18 cellular contexts compared by ENCODE assay signal in the genomic region with DNA sequence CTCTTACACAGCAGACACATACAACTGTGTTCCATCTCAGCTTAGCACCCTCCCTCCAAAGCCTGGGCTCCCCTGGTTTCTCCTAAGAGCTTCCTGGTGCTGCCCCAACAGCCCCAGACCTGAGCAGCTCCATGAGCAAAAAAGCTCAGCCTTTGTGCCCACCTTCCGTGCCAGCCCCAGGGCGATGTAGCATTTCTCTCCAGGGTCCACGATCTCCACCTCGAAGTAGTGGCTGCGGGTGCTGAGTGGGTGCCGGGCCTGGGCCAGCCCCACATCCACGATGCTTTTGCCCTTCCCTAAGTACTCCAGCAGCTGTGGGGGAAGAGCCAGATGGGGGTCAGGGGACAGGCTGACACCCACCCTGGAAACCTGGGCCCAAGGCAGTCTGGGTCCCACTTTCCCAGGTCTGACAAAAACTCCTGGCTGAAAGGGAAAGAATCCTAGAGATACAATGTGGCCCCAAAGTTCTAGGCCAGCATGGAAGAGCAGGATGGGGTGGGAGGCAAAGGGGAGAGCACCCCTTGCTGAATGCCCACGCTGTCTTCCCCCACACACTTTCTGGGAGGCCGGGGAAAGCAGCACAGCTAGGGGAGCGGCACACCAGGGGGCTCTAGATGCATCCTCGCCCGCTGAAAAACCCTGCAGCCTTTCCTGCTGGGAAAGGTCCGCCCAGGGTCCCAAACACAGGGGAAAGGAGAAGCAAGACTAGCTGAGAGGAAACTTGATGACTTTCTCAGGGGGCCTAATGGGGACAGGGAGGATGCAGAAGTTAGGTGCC. TPM values are rescaled to one million over a fixed set of nuclear protein-coding genes. Genes with fewer than 3 reads are reported as not detected.
DNase-seq lines count a peak whose midpoint lies in the region; ATAC-seq and TF ChIP-seq lines count a peak whose summit lies in the region.
"Had no signal": no experiment of that assay in that cellular context is flagged by ENCODE, and none has a peak within 500 bp of the region (broad histone marks: within the 10 kb centered on the region; RNA-seq: fewer than 3 reads in every experiment).

No MANE protein-coding gene starts in this region.

- H3K4me1 ChIP-seq in heart right ventricle, result peaks cover 61 to 100% (median 87%) of the 10 kb centered on the region in 9 donors
- peaks cover 46% of the 10 kb centered on the region for H3K4me1 ChIP-seq in ovary (ENCODE audit: insufficient read depth)

- intact Hi-C loops in heart right ventricle (cut with DNase I), result loop anchor here (2.0 to 10.0 kb wide), 5 partner anchors 31 to 129 kb away; partner anchors contain the start of gene SOAT2 (in 2 of the 10)
- intact Hi-C loops in Right ventricle myocardium superior (cut with DNase I), result loop anchor here (2.0 to 5.0 kb wide), 2 partner anchors 31 to 129 kb away; no protein-coding TSS in a partner anchor
- intact Hi-C loops in ovary (cut with DNase I), result loop anchor here (1.0 to 5.0 kb wide), 4 partner anchors 31 to 129 kb away; no protein-coding TSS in a partner anchor

- no peak for ATAC-seq in heart right ventricle
- ATAC-seq in Right ventricle myocardium superior (ENCODE audit: poor library complexity), result no peak
- ATAC-seq in GM18519 (IDR thresholded peaks at IDR 0.05; ENCODE audit: low FRiP score, unreplicated experiment), result no peak
- no peak for ATAC-seq in HG02852 (IDR thresholded peaks at IDR 0.05; ENCODE audit: unreplicated experiment)

- H3K27ac ChIP-seq in heart right ventricle, result peak overlapping the region in 9 of 10 donors; percentile 37 to 89 (median 71)
- peak overlapping the region; percentile 62 to 71 for H3K27ac ChIP-seq in ovary
- H3K27ac ChIP-seq: cardiac muscle cell, KMS-11, SK-N-MC had no signal

- H3K9me3 ChIP-seq in heart right ventricle (no peaks in the 10 kb centered on the region), ovary (no peaks in the 10 kb centered on the region)

- H3K27me3 ChIP-seq in heart right ventricle (no peaks in the 10 kb centered on the region), ovary (no peaks in the 10 kb centered on the region)
- H3K27me3 ChIP-seq: cardiac muscle cell had no signal

- H3K4me3 ChIP-seq in heart right ventricle (no peak overlapping the region), ovary (no peak overlapping the region)
- H3K4me3 ChIP-seq: cardiac muscle cell, SK-N-MC had no signal

- TF ChIP-seq POLR2A in ovary (IDR thresholded peaks at IDR 0.05), result no peak

- DNase-seq in heart right ventricle (no peak), Right ventricle myocardium superior (no peak), epidermal melanocyte (ENCODE audit: insufficient read length, low spot score) (peak; percentile 13), ovary (peak; percentile 9 to 44 (median 28)), AG08396 (ENCODE audit: low spot score) (no peak), NCI-H2171 treated with DMSO at 0.1 percent for 48 hours (lab: John Stamatoyannopoulos, UW) (no peak)
- DNase-seq: activated CD4-positive, alpha-beta memory T cell treated with anti-CD3 and anti-CD28 coated beads, Interleukin-2, amount 10 ng/mL, durations not matched to agents 7 days and 5 days; activated gamma-delta T cell treated with Interleukin-2 at 50 U/mL for 16 hours; kidney glomerular epithelial cell; NCI-H2227 treated with DMSO at 0.1 percent for 48 hours; stimulated activated CD4-positive, alpha-beta T cell treated with anti-CD3 and anti-CD28 coated beads, Interleukin-4, amount 100 ng/mL, for 24 hours had no signal

- no peak for TF ChIP-seq EP300 in ovary (IDR thresholded peaks at IDR 0.05)

- peaks cover 0 to 84% (median 19%) of the 10 kb centered on the region in 9 donors for H3K36me3 ChIP-seq in heart right ventricle
- H3K36me3 ChIP-seq in ovary, result no peaks in the 10 kb centered on the region
- H3K36me3 ChIP-seq: cardiac muscle cell had no signal

- WGBS in heart right ventricle, 2 donors, result 82 to 84% methylated on average over 13 of the region's 13 CpGs
- 79 to 83% (median 79%) methylated on average over 13 of the region's 13 CpGs for WGBS in ovary, 3 donors

- no peak for TF ChIP-seq CTCF in heart right ventricle (IDR thresholded peaks at IDR 0.05)
- no peak for TF ChIP-seq CTCF in ovary (IDR thresholded peaks at IDR 0.05)

RNA-seq across cellular contexts. Expression of gene SPRYD3, which starts 11.0 kb away (rescaled TPM):
- 10 to 100 TPM; 40.9 to 63.0 (median 47.4) TPM for total RNA-seq in heart right ventricle
- polyA plus RNA-seq in heart right ventricle, result 10 to 100 TPM; 20.5 to 63.9 TPM
- total RNA-seq in Right ventricle myocardium superior, result 37.8 TPM
- 10 to 100 TPM; 28.5 to 88.1 (median 79.9) TPM for total RNA-seq in ovary
- 10 to 100 TPM; 36.9 to 39.9 TPM for polyA plus RNA-seq in ovary

RNA-seq across cellular contexts. Expression of gene TNS2, which starts 18.3 kb away (rescaled TPM):
- total RNA-seq in heart right ventricle (100 to 1,000 TPM in 3 of 10 donors, 10 to 100 TPM in 7; 60.6 to 139 (median 77.1) TPM), Right ventricle myocardium superior (107 TPM), ovary (100 to 1,000 TPM in 6 of 7 donors, 10 to 100 TPM in 1; 88.7 to 255 (median 190) TPM)
- polyA plus RNA-seq in heart right ventricle (100 to 1,000 TPM in 1 of 2 donors, 10 to 100 TPM in 1; 68.1 to 364 TPM), ovary (100 to 1,000 TPM in 1 of 2 donors, 10 to 100 TPM in 1; 66.8 to 161 TPM)

RNA-seq across cellular contexts. Expression of gene IGFBP6, which starts 29.3 kb away (rescaled TPM):
- 10 to 100 TPM; 27.0 to 75.6 (median 37.7) TPM for total RNA-seq in heart right ventricle
- polyA plus RNA-seq in heart right ventricle, result 100 to 1,000 TPM in 1 of 2 donors, 10 to 100 TPM in 1; 61.5 to 182 TPM
- 50.2 TPM for total RNA-seq in Right ventricle myocardium superior
- 100 to 1,000 TPM in 6 of 7 donors, 10 to 100 TPM in 1; 81.3 to 685 (median 224) TPM for total RNA-seq in ovary
- 100 to 1,000 TPM in 1 of 2 donors, 10 to 100 TPM in 1; 78.9 to 112 TPM for polyA plus RNA-seq in ovary

RNA-seq across cellular contexts. Expression of gene SOAT2, which starts 35.1 kb away (rescaled TPM):
- total RNA-seq in heart right ventricle, result not detected
- polyA plus RNA-seq in heart right ventricle, result under 1 TPM in 1 of 2 donors, not detected in 1; 0.03 TPM
- not detected for total RNA-seq in Right ventricle myocardium superior
- total RNA-seq in ovary, result under 1 TPM in 3 of 7 donors, not detected in 4; 0.17 to 0.72 (median 0.53) TPM
- polyA plus RNA-seq in ovary, result under 1 TPM; 0.07 to 0.28 TPM
- total RNA-seq: endothelial cell of umbilical vein, renal cortical epithelial cell had no signal
- polyA plus RNA-seq: endothelial cell of umbilical vein had no signal

Comparison
In these comparisons a context has a peak if more than half of its experiments do, and no peak if none do; other contexts are left out.
1. DNase-seq: peak in epidermal melanocyte (single experiment) and ovary (5 of 5); none in heart right ventricle (0 of 2), Right ventricle myocardium superior (single experiment), AG08396 (single experiment) and NCI-H2171 treated with DMSO at 0.1 percent for 48 hours (single experiment).